ENCODE assay signal across 12 cellular contexts in the genomic region with DNA sequence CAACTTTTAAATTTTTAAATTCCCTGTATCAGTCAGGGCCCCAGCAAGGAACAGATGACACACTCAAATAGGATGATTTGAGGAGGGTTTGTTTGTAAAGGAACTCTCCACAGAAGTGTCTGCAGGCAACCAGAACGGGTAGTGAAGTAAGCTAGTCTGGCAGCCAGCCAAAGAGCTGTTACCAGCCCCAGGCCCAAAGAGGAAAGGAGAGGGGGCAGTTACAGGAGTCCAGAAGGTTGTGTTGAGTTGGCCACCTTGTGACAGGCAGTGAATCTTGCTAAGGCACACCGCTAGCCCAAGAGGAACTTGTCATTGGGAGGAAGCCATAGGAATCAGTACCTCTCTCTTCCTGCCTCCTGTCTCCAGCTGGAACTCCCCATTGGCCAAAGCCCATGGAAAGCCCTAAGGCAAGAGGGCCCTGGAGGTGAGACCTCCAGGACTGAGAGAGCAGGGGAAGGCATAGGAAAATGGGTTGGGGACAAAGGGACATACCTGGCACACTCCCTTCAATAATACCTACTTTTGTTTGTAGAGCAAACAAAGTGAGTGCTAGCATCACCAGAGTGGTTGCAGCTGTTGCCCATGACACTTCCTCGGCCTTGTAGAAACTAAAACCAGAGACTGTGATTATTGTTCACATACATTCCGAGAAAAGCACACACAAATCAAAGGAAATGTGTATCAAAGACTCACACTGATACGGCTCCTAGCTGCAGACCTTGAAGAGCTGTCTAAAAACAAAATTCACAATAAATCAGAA. TPM values are rescaled to one million over a fixed set of nuclear protein-coding genes. Genes with fewer than 3 reads are reported as not detected.
DNase-seq lines count a peak whose midpoint lies in the region; ATAC-seq, FAIRE-seq and TF ChIP-seq lines count a peak whose summit lies in the region.
"Had no signal": no experiment of that assay in that cellular context is flagged by ENCODE, and none has a peak within 500 bp of the region (broad histone marks: within the 10 kb centered on the region; RNA-seq: fewer than 3 reads in every experiment).

No MANE protein-coding gene starts in this region.

- H3K9ac ChIP-seq in neural progenitor cell: no peak overlapping the region

- peaks cover 2% of the 10 kb centered on the region for H3F3A ChIP-seq in neural progenitor cell (ENCODE audit: low read depth)

- H3K4me1 ChIP-seq in neural progenitor cell: peaks cover 3% of the 10 kb centered on the region

- TF ChIP-seq POLR2A in GM12891 (IDR thresholded peaks at IDR 0.05; ENCODE audit: low read depth, low read length): no peak

- no peak overlapping the region for H3K4me3 ChIP-seq in neural progenitor cell

- H3K9me3 Mint-ChIP-seq in neural progenitor cell: no peaks in the 10 kb centered on the region
- H3K9me3 Mint-ChIP-seq: activated T-helper 17 cell treated with anti-CD3 and anti-CD28 coated beads, Interleukin-2, amount 50 U/mL, for 72 hours had no signal

- H3K4me2 ChIP-seq in neural progenitor cell: no peak overlapping the region

- no peaks in the 10 kb centered on the region for H3K36me3 Mint-ChIP-seq in neural progenitor cell

- DNase-seq in DMS79 treated with DMSO at 0.1 percent for 48 hours (lab: John Stamatoyannopoulos, UW) (peak; percentile 95), NCI-H1105 treated with DMSO at 0.1 percent for 48 hours (lab: John Stamatoyannopoulos, UW) (peak; percentile 29), NOMO-1 treated with DMSO at 0.1 percent for 48 hours (lab: John Stamatoyannopoulos, UW; ENCODE audit: unreplicated experiment) (peak; percentile 64), left colon (peak in 1 of 2 donors; percentile 37), neural progenitor cell (ENCODE audit: low spot score) (no peak), D721Med (ENCODE audit: insufficient read length, low spot score) (no peak), activated gamma-delta T cell (lab: John Stamatoyannopoulos, UW) (no peak), GM12891 (ENCODE audit: insufficient read length, low spot score) (no peak)
- DNase-seq: central memory CD4-positive, alpha-beta T cell; nucleus accumbens; stimulated activated CD4-positive, alpha-beta T cell treated with anti-CD3 and anti-CD28 coated beads, Interleukin-4, amount 100 ng/mL, for 4 hours had no signal

- no peaks in the 10 kb centered on the region for H3K36me3 ChIP-seq in neural progenitor cell

- intact Hi-C loops in left colon (cut with DNase I, micrococcal nuclease): no loop called here

- TF ChIP-seq CTCF in neural progenitor cell (IDR thresholded peaks at IDR 0.05): no peak
- no peak for TF ChIP-seq CTCF in D721Med (IDR thresholded peaks at IDR 0.05; ENCODE audit: insufficient read depth, missing control alignments)

- H3K27ac Mint-ChIP-seq in neural progenitor cell: no peak overlapping the region
- H3K27ac Mint-ChIP-seq: activated T-helper 17 cell treated with anti-CD3 and anti-CD28 coated beads, Interleukin-2, amount 50 U/mL, for 72 hours had no signal

- no peaks in the 10 kb centered on the region for H3K9me3 ChIP-seq in neural progenitor cell (ENCODE audit: low read depth)

- peaks cover 2% of the 10 kb centered on the region for H3K27me3 Mint-ChIP-seq in neural progenitor cell (ENCODE audit: insufficient read depth, low read depth)

- H4K20me1 ChIP-seq in neural progenitor cell (ENCODE audit: low read depth): no peaks in the 10 kb centered on the region

- H2AFZ ChIP-seq in neural progenitor cell (replicated peaks): no peak overlapping the region

- ATAC-seq in left colon: peak; percentile 56
- ATAC-seq: activated T-helper 17 cell treated with anti-CD3 and anti-CD28 coated beads, Interleukin-2, amount 50 U/mL, for 72 hours had no signal

- FAIRE-seq in D721Med (lab: Jason Lieb, UNC) (no peak), GM12891 (lab: Jason Lieb, UNC) (no peak)

- peaks cover 10% of the 10 kb centered on the region for H3K4me1 Mint-ChIP-seq in neural progenitor cell

- no peak overlapping the region for H3K4me3 Mint-ChIP-seq in neural progenitor cell
- H3K4me3 Mint-ChIP-seq: activated T-helper 17 cell treated with anti-CD3 and anti-CD28 coated beads, Interleukin-2, amount 50 U/mL, for 72 hours had no signal

- no peaks in the 10 kb centered on the region for H3K27me3 ChIP-seq in neural progenitor cell

- H3K27ac ChIP-seq in neural progenitor cell: no peak overlapping the region

- H3K79me2 ChIP-seq in neural progenitor cell (ENCODE audit: low read depth): no peaks in the 10 kb centered on the region

TF ChIP-seq in GM12891, 5 proteins besides CTCF, POLR2A, EP300 and RAD21:
- TF ChIP-seq TAF1 (IDR thresholded peaks at IDR 0.05; ENCODE audit: low read depth, low read length) (no peak), POLR2AphosphoS5 (IDR thresholded peaks at IDR 0.05; ENCODE audit: low read depth, low read length) (no peak), POU2F2 (IDR thresholded peaks at IDR 0.05; ENCODE audit: low read depth, low read length) (no peak), PAX5 (IDR thresholded peaks at IDR 0.05; ENCODE audit: insufficient read depth, low read length, severe bottlenecking) (no peak), SPI1 (IDR thresholded peaks at IDR 0.05; ENCODE audit: low read depth, low read length) (no peak)
TF ChIP-seq in GM12891: peak in this region for 0.

RNA-seq across cellular contexts. Expression of gene GATAD1, which starts 25.4 kb away (rescaled TPM):
- total RNA-seq in left colon (10 to 100 TPM; 29.7 to 34.3 TPM), neural progenitor cell (ENCODE audit: low replicate concordance) (46.8 and 56.5 TPM in 2 replicates)
- polyA plus RNA-seq in GM12891 (2012; ENCODE audit: low read depth, missing spikeins): 8.3 TPM

RNA-seq across cellular contexts. Expression of gene ERVW-1, which starts 55.9 kb away (rescaled TPM):
- total RNA-seq in left colon (not detected), neural progenitor cell (ENCODE audit: low replicate concordance) (not detected in 2 replicates)
- 0.06 TPM for polyA plus RNA-seq in GM12891 (2012; ENCODE audit: low read depth, missing spikeins)
- total RNA-seq: activated T-helper 17 cell treated with anti-CD3 and anti-CD28 coated beads, Interleukin-2, amount 50 U/mL, for 72 hours had no signal

Comparison
In these comparisons a context has a peak if more than half of its experiments do, and no peak if none do; other contexts are left out.
1. DNase-seq: peak in DMS79 treated with DMSO at 0.1 percent for 48 hours (single experiment), NCI-H1105 treated with DMSO at 0.1 percent for 48 hours (single experiment) and NOMO-1 treated with DMSO at 0.1 percent for 48 hours (single experiment); none in neural progenitor cell (single experiment), D721Med (single experiment), activated gamma-delta T cell (single experiment) and GM12891 (single experiment).